In genomic region chr20:62645613-62646012, GRCh38 we compare ENCODE assay signal across 28 cellular contexts. TPM values are rescaled to one million over a fixed set of nuclear protein-coding genes. Genes with fewer than 3 reads are reported as not detected.
A peak's percentile ranks its signal among the peaks of the same experiment; 100 is the strongest.
DNase-seq lines count a peak whose midpoint lies in the region; ATAC-seq, FAIRE-seq and TF ChIP-seq lines count a peak whose summit lies in the region.
"Had no signal": no experiment of that assay in that cellular context is flagged by ENCODE, and none has a peak within 500 bp of the region (broad histone marks: within the 10 kb centered on the region; RNA-seq: fewer than 3 reads in every experiment).

No MANE protein-coding gene starts in this region.

- CTCF ChIA-PET in activated CD4-positive, alpha-beta T cell treated with anti-CD3 and anti-CD28 coated beads, Interleukin-2, amount 10 ng/mL, durations not matched to agents 7 days and 5 days (lab: Charles Lee), result no interaction called here
- CTCF ChIA-PET in GM12878 (lab: Yijun Ruan, JAX), result no interaction called here

- in situ Hi-C loops in GM12878 (cut with MboI), result no loop called here

- WGBS in GM12878 (ENCODE audit: insufficient coverage, insufficient replicate concordance, low lambda C conversion rate, missing lambda C conversion rate), result 94% methylated on average over 15 of the region's 15 CpGs
- 95% methylated on average over 10 of the region's 15 CpGs for WGBS in suprapubic skin

- SMC1A ChIA-PET in GM12878 (lab: Charles Lee; ENCODE audit: uncharacterized antibody, unreplicated experiment), result no interaction called here

- no peaks in the 10 kb centered on the region for H3K27me3 Mint-ChIP-seq in activated CD4-positive, alpha-beta T cell treated with anti-CD3 and anti-CD28 coated beads, Interleukin-2, amount 10 ng/mL, durations not matched to agents 7 days and 5 days
- H3K27me3 Mint-ChIP-seq: activated naive CD8-positive, alpha-beta T cell; CD8-positive, alpha-beta memory T cell; IgD-negative memory B cell; stimulated activated naive B cell treated with anti-CD40 and anti-IgM and Interleukin-4, amounts not matched to agents 10 μg/mL and 1 μg/mL and 100 μg/mL, for 72 hours had no signal

- H3K4me3 Mint-ChIP-seq in activated CD4-positive, alpha-beta T cell treated with anti-CD3 and anti-CD28 coated beads, Interleukin-2, amount 10 ng/mL, durations not matched to agents 7 days and 5 days, result peak overlapping the region; percentile 22
- H3K4me3 Mint-ChIP-seq: immature natural killer cell; stimulated activated naive B cell treated with anti-CD40 and anti-IgM and Interleukin-4, amounts not matched to agents 10 μg/mL and 1 μg/mL and 100 μg/mL, for 72 hours had no signal

- peak overlapping the region; percentile 33 for H3K4me2 ChIP-seq in GM12878 (ENCODE audit: control insufficient read depth, insufficient read depth)

- H3K27ac ChIP-seq in GM12878 (ENCODE audit: control insufficient read depth, insufficient read depth), result no peak overlapping the region
- peak overlapping the region; percentile 71 for H3K27ac ChIP-seq in suprapubic skin
- H3K27ac ChIP-seq: ascending aorta, cardiac muscle cell, GM23248, psoas muscle had no signal

- DNase-seq in activated CD4-positive, alpha-beta T cell treated with anti-CD3 and anti-CD28 coated beads, Interleukin-2, amount 10 ng/mL, durations not matched to agents 7 days and 5 days, result no peak
- DNase-seq in activated CD4-positive, alpha-beta T cell treated with anti-CD3 and anti-CD28 coated beads for 1 hour, result no peak
- DNase-seq in HTR-8/SVneo (ENCODE audit: insufficient read length, low spot score), result no peak
- no peak for DNase-seq in GM12878 (ENCODE audit: low read depth, low spot score)
- no peak for DNase-seq in suprapubic skin (ENCODE audit: low spot score in 2 of 2)
- DNase-seq in H7, result no peak
- no peak for DNase-seq in cortex of kidney (lab: John Stamatoyannopoulos, UW)
- no peak for DNase-seq in D341Med (ENCODE audit: low spot score)
- DNase-seq: activated CD4-positive, alpha-beta T cell treated with anti-CD3 and anti-CD28 coated beads, Interleukin-2, amount 50 U/mL, for 1 hour; activated CD8-positive, alpha-beta memory T cell treated with anti-CD3 and anti-CD28 coated beads, Interleukin-2, amount 50 U/mL, for 48 hours; CD8-positive, alpha-beta memory T cell; GM23248; hippocampal formation; immature natural killer cell; naive B cell; NCI-H1105; NCI-H1930; psoas muscle; stimulated activated CD4-positive, alpha-beta T cell treated with anti-CD3 and anti-CD28 coated beads, Interleukin-15, amount 100 ng/mL, for 24 hours; stimulated activated naive B cell treated with anti-CD40 and anti-IgM and Interleukin-4, amounts not matched to agents 10 μg/mL and 1 μg/mL and 100 μg/mL, for 72 hours had no signal

- no TSS peak for BruUV-seq in GM12878 (replicated peaks; lab: Mats Ljungman, UMichigan)

- H3K4me1 ChIP-seq in GM12878 (ENCODE audit: control insufficient read depth, insufficient read depth, low read length) (peaks cover 50% of the 10 kb centered on the region), suprapubic skin (peaks cover 76% of the 10 kb centered on the region)

- H3K79me2 ChIP-seq in GM12878 (ENCODE audit: control insufficient read depth, insufficient read depth, low read length), result peaks cover 66% of the 10 kb centered on the region

- no peak overlapping the region for H2AFZ ChIP-seq in GM12878 (ENCODE audit: control insufficient read depth, low read depth, low read length)
- H2AFZ ChIP-seq: GM23248 had no signal

- H3K27ac Mint-ChIP-seq in activated CD4-positive, alpha-beta T cell treated with anti-CD3 and anti-CD28 coated beads, Interleukin-2, amount 10 ng/mL, durations not matched to agents 7 days and 5 days, result peak overlapping the region; percentile 79
- H3K27ac Mint-ChIP-seq: activated naive CD8-positive, alpha-beta T cell; activated T-helper 2 cell treated with anti-CD3 and anti-CD28 coated beads, Interferon-gamma antibody, Interleukin-2, Interleukin-4, amounts not matched to agents 10 μg/mL and 5 μg/mL and 100 μg/mL, durations not matched to agents 14 hours and 24 hours and 36 hours; immature natural killer cell had no signal

- ATAC-seq in GM12878, result no peak
- ATAC-seq: left lobe of liver; psoas muscle; stimulated activated naive B cell treated with anti-CD40 and anti-IgM and Interleukin-4, amounts not matched to agents 10 μg/mL and 1 μg/mL and 100 μg/mL, for 72 hours had no signal

- peaks cover 1 to 4% of the 10 kb centered on the region in 2 experiments; a peak in 2 of 4 replicates for H3K36me3 ChIP-seq in GM12878 (ENCODE audit: control insufficient read depth in 2 of 2, insufficient read depth in 2 of 2, low read length in 1 of 2)
- H3K36me3 ChIP-seq in suprapubic skin, result no peaks in the 10 kb centered on the region
- H3K36me3 ChIP-seq in H7 (replicated peaks; ENCODE audit: control insufficient read depth, insufficient read depth, low read length), result no peaks in the 10 kb centered on the region
- H3K36me3 ChIP-seq: ascending aorta, cardiac muscle cell had no signal

- TF ChIP-seq POLR2A in GM12878 (IDR thresholded peaks at IDR 0.05; ENCODE audit: low read depth, low read length) (no peak), suprapubic skin (IDR thresholded peaks at IDR 0.05) (no peak)

- H3K27me3 ChIP-seq in GM12878 (replicated peaks in 1 of 2; ENCODE audit: control insufficient read depth in 2 of 2, insufficient read depth in 2 of 2, low read length in 1 of 2) (no peaks in the 10 kb centered on the region), suprapubic skin (peaks cover 35% of the 10 kb centered on the region), H7 (ENCODE audit: control insufficient read depth, insufficient read depth, low read length) (peaks cover 29% of the 10 kb centered on the region)

- H3K9me3 Mint-ChIP-seq in activated CD4-positive, alpha-beta T cell treated with anti-CD3 and anti-CD28 coated beads, Interleukin-2, amount 10 ng/mL, durations not matched to agents 7 days and 5 days, result no peaks in the 10 kb centered on the region
- H3K9me3 Mint-ChIP-seq: activated T-helper 2 cell treated with anti-CD3 and anti-CD28 coated beads, Interferon-gamma antibody, Interleukin-2, Interleukin-4, amounts not matched to agents 10 μg/mL and 5 μg/mL and 100 μg/mL, durations not matched to agents 14 hours and 24 hours and 36 hours; IgD-negative memory B cell; naive B cell; stimulated activated naive B cell treated with anti-CD40 and anti-IgM and Interleukin-4, amounts not matched to agents 10 μg/mL and 1 μg/mL and 100 μg/mL, for 72 hours had no signal

- H3K4me3 ChIP-seq in GM12878, result no peak overlapping the region
- no peak overlapping the region for H3K4me3 ChIP-seq in suprapubic skin
- no peak overlapping the region for H3K4me3 ChIP-seq in H7 (ENCODE audit: insufficient read depth, low read depth, low read length)
- H3K4me3 ChIP-seq: ascending aorta, cardiac muscle cell, GM23248 had no signal

- TF ChIP-seq EP300 in GM12878 (IDR thresholded peaks at IDR 0.05; ENCODE audit: borderline replicate concordance in 1 of 2, control insufficient read depth in 1 of 2, low read depth in 2 of 2, low read length in 2 of 2) (no peak), suprapubic skin (IDR thresholded peaks at IDR 0.05) (no peak)

- RAD21 ChIA-PET in GM12878 (lab: Charles Lee; ENCODE audit: unreplicated experiment), result no interaction called here

- no peak for TF ChIP-seq RAD21 in GM12878 (IDR thresholded peaks at IDR 0.05; ENCODE audit: insufficient read depth, low read depth, low read length)

- peaks cover 36% of the 10 kb centered on the region for H3K36me3 Mint-ChIP-seq in activated CD4-positive, alpha-beta T cell treated with anti-CD3 and anti-CD28 coated beads, Interleukin-2, amount 10 ng/mL, durations not matched to agents 7 days and 5 days (ENCODE audit: low read depth)
- H3K36me3 Mint-ChIP-seq: activated naive CD8-positive, alpha-beta T cell; CD8-positive, alpha-beta memory T cell; IgD-negative memory B cell; immature natural killer cell; naive B cell had no signal

- peaks cover 73% of the 10 kb centered on the region for H3K4me1 Mint-ChIP-seq in activated CD4-positive, alpha-beta T cell treated with anti-CD3 and anti-CD28 coated beads, Interleukin-2, amount 10 ng/mL, durations not matched to agents 7 days and 5 days

- POLR2A ChIA-PET in activated CD4-positive, alpha-beta T cell treated with anti-CD3 and anti-CD28 coated beads, Interleukin-2, amount 10 ng/mL, durations not matched to agents 7 days and 5 days (lab: Charles Lee), result interaction anchor here (0.6 kb wide), 1 partner anchor 120 kb away, joined by 3 read pairs; no protein-coding TSS in a partner anchor
- POLR2A ChIA-PET in GM12878 (lab: Charles Lee), result interaction anchor here (1.4 kb wide), 1 partner anchor 22 kb away, joined by 3 read pairs; no protein-coding TSS in a partner anchor

- no peaks in the 10 kb centered on the region for H3K9me3 ChIP-seq in GM12878 (replicated peaks; ENCODE audit: control insufficient read depth, insufficient read depth, low read length)
- no peaks in the 10 kb centered on the region for H3K9me3 ChIP-seq in suprapubic skin
- H3K9me3 ChIP-seq: ascending aorta, psoas muscle had no signal

- H3K9ac ChIP-seq in GM12878 (ENCODE audit: control insufficient read depth, insufficient read depth, low read length), result no peak overlapping the region
- H3K9ac ChIP-seq: GM23248 had no signal

- peak; percentile 13 for FAIRE-seq in HTR-8/SVneo (lab: Jason Lieb, UNC)
- no peak for FAIRE-seq in GM12878 (lab: Jason Lieb, UNC)
- FAIRE-seq: A204.1, frontal cortex had no signal

- intact Hi-C loops in GM12878 (cut with micrococcal nuclease; ENCODE audit: unreplicated experiment), result no loop called here

- no peaks in the 10 kb centered on the region for H4K20me1 ChIP-seq in GM12878 (ENCODE audit: control insufficient read depth, insufficient read depth)

- TF ChIP-seq CTCF in GM12878 (IDR thresholded peaks at IDR 0.05 in 2 of 3, conservative IDR thresholded peaks at IDR 0.05 in 1 of 3; ENCODE audit: control insufficient read depth in 2 of 3, extremely low read depth in 1 of 3, insufficient read depth in 1 of 3, low read depth in 3 of 3, low read length in 3 of 3) (no peak), suprapubic skin (IDR thresholded peaks at IDR 0.05) (no peak)

RNA-seq across cellular contexts. Expression of gene SLCO4A1, which starts 3.3 kb away (rescaled TPM):
- 10 to 100 TPM; 54.2 to 55.2 TPM for total RNA-seq in activated CD4-positive, alpha-beta T cell treated with anti-CD3 and anti-CD28 coated beads, Interleukin-2, amount 10 ng/mL, durations not matched to agents 7 days and 5 days
- 46.8 and 53.3 TPM in 2 replicates for total RNA-seq in GM12878 (2013; cell fraction: nucleolus; rRNA removed)
- total RNA-seq in GM12878 (2014; rRNA removed) (11.2 and 16.4 TPM in 2 replicates), GM12878 (2014; rRNA removed; fragmentation: Illumina TruSeq; extraction: Trizol) (6.0 and 7.0 TPM in 2 replicates), GM12878 (2021) (13.3 and 16.1 TPM in 2 replicates), suprapubic skin (10 to 100 TPM; 50.2 to 59.1 (median 52.7) TPM)
- polyA plus RNA-seq in GM12878 (2011; ENCODE audit: low read depth), result 2.4 TPM
- polyA plus RNA-seq in GM12878 (2011; rRNA removed) (6.2 and 9.1 TPM in 2 replicates), GM12878 (2014; fragmentation: Illumina TruSeq; extraction: Trizol) (1.6 and 6.3 TPM in 2 replicates), GM12878 (2014; fragmentation: Nextera tagmentation; extraction: Ambion mirVana) (1 to 10 TPM; 2.1 to 4.7 TPM), GM12878 (2014; rRNA removed) (15.0 and 17.6 TPM in 2 replicates), GM12878 (2016; fragmentation: Nextera tagmentation; extraction: Ambion mirVana) (10 to 100 TPM; 28.4 to 30.7 TPM)
- polyA plus RNA-seq in GM12878 (2011; cell fraction: cytosol; rRNA removed), result 9.4 and 11.8 TPM in 2 replicates
- polyA plus RNA-seq in GM12878 (2011; cell fraction: nucleus; rRNA removed), result 55.2 and 56.1 TPM in 2 replicates
- 9.1 and 10.6 TPM in 2 replicates for polyA plus RNA-seq in GM12878 (2012)
- polyA minus RNA-seq in GM12878 (2011; rRNA and poly(A)+ RNA removed), result 5.0 and 6.0 TPM in 2 replicates
- polyA minus RNA-seq in GM12878 (2011; cell fraction: cytosol; rRNA and poly(A)+ RNA removed), result 6.0 and 8.6 TPM in 2 replicates
- polyA minus RNA-seq in GM12878 (2011; cell fraction: nucleus; rRNA and poly(A)+ RNA removed), result 9.8 and 12.8 TPM in 2 replicates
- 14.6 and 18.4 TPM in 2 replicates for total RNA-seq in H7 (2014; rRNA removed; shearing (Covaris generic))
